In genomic region chr11:108825381-108825780, GRCh38 we compare ENCODE assay signal across 18 cellular contexts.
DNase-seq lines count a peak whose midpoint lies in the region; ATAC-seq, FAIRE-seq and TF ChIP-seq lines count a peak whose summit lies in the region.
"Had no signal": no experiment of that assay in that cellular context is flagged by ENCODE, and none has a peak within 500 bp of the region (broad histone marks: within the 10 kb centered on the region; RNA-seq: fewer than 3 reads in every experiment).

No MANE protein-coding gene starts in this region.

- H3K4me1 Mint-ChIP-seq in osteocyte (ENCODE audit: unreplicated experiment): peaks cover 47% of the 10 kb centered on the region

- TF ChIP-seq CTCF in Panc1 (IDR thresholded peaks at IDR 0.05) (no peak), endothelial cell of umbilical vein (IDR thresholded peaks at IDR 0.05; ENCODE audit: extremely low read depth in 1 of 2, insufficient read depth in 1 of 2, low read depth in 1 of 2, low read length in 2 of 2) (no peak), osteocyte (IDR thresholded peaks at IDR 0.05) (no peak)

- no peak overlapping the region for H3K4me2 ChIP-seq in endothelial cell of umbilical vein (ENCODE audit: insufficient read depth, low read length)

- POLR2A ChIA-PET in Panc1 (lab: Charles Lee) (no interaction called here), endothelial cell of umbilical vein (lab: Charles Lee) (no interaction called here)

- H3K4me3 ChIP-seq in Panc1 (ENCODE audit: low read depth in 2 of 2, low read length in 2 of 2) (no peak overlapping the region), endothelial cell of umbilical vein (replicated peaks in 1 of 3; ENCODE audit: insufficient read depth in 1 of 3, low read depth in 1 of 3, low read length in 3 of 3) (no peak overlapping the region), MG63 (no peak overlapping the region)

- H4K20me1 ChIP-seq in endothelial cell of umbilical vein (replicated peaks; ENCODE audit: control insufficient read depth, extremely low read depth, insufficient read depth, low read length): no peaks in the 10 kb centered on the region

- DNase-seq in GM03348 (ENCODE audit: low spot score) (peak; percentile 12), Panc1 (ENCODE audit: low read depth, low spot score) (no peak), endothelial cell of umbilical vein (ENCODE audit: low read depth, low spot score) (peak; percentile 13), osteocyte (ENCODE audit: extremely low spot score, unreplicated experiment) (no peak), MG63 (no peak), medulla oblongata (ENCODE audit: extremely low spot score) (no peak)
- DNase-seq in stimulated activated CD4-positive, alpha-beta T cell treated with anti-CD3 and anti-CD28 coated beads, Interleukin-1b, Interleukin-23, amount 100 ng/mL, for 48 hours: no peak
- DNase-seq: AML-193, COR-L47, DMS153, GOT3, NCI-H1436, NCI-H2029, NCI-H2171, NCI-H446, OCI-M1, T-cell had no signal

- no peaks in the 10 kb centered on the region for H3K36me3 ChIP-seq in Panc1 (ENCODE audit: control insufficient read depth, insufficient read depth, low read length)
- H3K36me3 ChIP-seq in endothelial cell of umbilical vein (ENCODE audit: control insufficient read depth in 2 of 2, extremely low read depth in 1 of 2, insufficient read depth in 2 of 2, low read length in 2 of 2): no peaks in the 10 kb centered on the region
- H3K36me3 ChIP-seq in MG63: no peaks in the 10 kb centered on the region

- in situ Hi-C loops in Panc1 (cut with HindIII; ENCODE audit: low pct_unique_long_range_greater_than_20kb, low sequenced_read_pairs): no loop called here

- intact Hi-C loops in Panc1 (cut with micrococcal nuclease; ENCODE audit: unreplicated experiment) (no loop called here), endothelial cell of umbilical vein (cut with micrococcal nuclease) (loop anchor here (1.0 kb wide), 1 partner anchor 32 kb away; no protein-coding TSS in a partner anchor)

- no peak overlapping the region for H3K9ac ChIP-seq in endothelial cell of umbilical vein (replicated peaks; ENCODE audit: extremely low read depth, insufficient read depth, low read length)

- CTCF ChIA-PET in Panc1 (lab: Charles Lee) (no interaction called here), endothelial cell of umbilical vein (lab: Charles Lee) (no interaction called here)

- no peaks in the 10 kb centered on the region for H3K9me1 ChIP-seq in endothelial cell of umbilical vein (replicated peaks; ENCODE audit: control insufficient read depth, extremely low read depth, insufficient read depth, low read length)

- dilution Hi-C loops in endothelial cell of umbilical vein (cut with MboI; ENCODE audit: extremely low pct_ligation_motif_present, low sequenced_read_pairs): no loop called here

- FAIRE-seq in endothelial cell of umbilical vein (lab: Jason Lieb, UNC): no peak

- H3K27ac Mint-ChIP-seq in osteocyte (ENCODE audit: unreplicated experiment): peak overlapping the region; percentile 72
- H3K27ac Mint-ChIP-seq: CD14-positive monocyte, T-cell had no signal

- H3K9me3 ChIP-seq in Panc1 (ENCODE audit: control insufficient read depth, insufficient read depth, low read depth, low read length) (no peaks in the 10 kb centered on the region), endothelial cell of umbilical vein (replicated peaks; ENCODE audit: control insufficient read depth, insufficient read depth, low read length) (no peaks in the 10 kb centered on the region), MG63 (no peaks in the 10 kb centered on the region)

- no peak overlapping the region for H3K27ac ChIP-seq in Panc1 (ENCODE audit: low read length)
- H3K27ac ChIP-seq in endothelial cell of umbilical vein (ENCODE audit: insufficient read depth, low read depth, low read length): no peak overlapping the region

- no peak overlapping the region for H2AFZ ChIP-seq in endothelial cell of umbilical vein (ENCODE audit: low read depth, low read length)

- H3K9me3 Mint-ChIP-seq in osteocyte (ENCODE audit: unreplicated experiment): peaks cover 19% of the 10 kb centered on the region

- no peak for ATAC-seq in Panc1
- ATAC-seq: T-cell had no signal

- H3K27me3 ChIP-seq in Panc1 (ENCODE audit: control insufficient read depth, insufficient read depth, low read length): no peaks in the 10 kb centered on the region
- no peaks in the 10 kb centered on the region for H3K27me3 ChIP-seq in endothelial cell of umbilical vein (ENCODE audit: control insufficient read depth in 2 of 2, insufficient read depth in 2 of 2, low read length in 2 of 2)
- no peaks in the 10 kb centered on the region for H3K27me3 ChIP-seq in MG63

- no peaks in the 10 kb centered on the region for H3K27me3 Mint-ChIP-seq in osteocyte (ENCODE audit: unreplicated experiment)
- H3K27me3 Mint-ChIP-seq: T-cell had no signal

- H3K4me1 ChIP-seq in Panc1 (ENCODE audit: control insufficient read depth, insufficient read depth, low read length): no peaks in the 10 kb centered on the region
- H3K4me1 ChIP-seq in endothelial cell of umbilical vein (ENCODE audit: control insufficient read depth, extremely low read depth, insufficient read depth, low read length): peaks cover 9% of the 10 kb centered on the region

- TSS peak; percentile 29 for BruUV-seq in Panc1 (replicated peaks; lab: Mats Ljungman, UMichigan)
- BruUV-seq in endothelial cell of umbilical vein (replicated peaks; lab: Mats Ljungman, UMichigan): no TSS peak

- peaks cover 9% of the 10 kb centered on the region for H3K36me3 Mint-ChIP-seq in osteocyte (ENCODE audit: unreplicated experiment)

- H3K79me2 ChIP-seq in endothelial cell of umbilical vein (ENCODE audit: control insufficient read depth, insufficient read depth, low read length): peaks cover 11% of the 10 kb centered on the region

- H3K4me3 Mint-ChIP-seq in osteocyte (ENCODE audit: unreplicated experiment): no peak overlapping the region
- H3K4me3 Mint-ChIP-seq: CD14-positive monocyte, T-cell had no signal

- no peak for TF ChIP-seq POLR2A in endothelial cell of umbilical vein (IDR thresholded peaks at IDR 0.05; ENCODE audit: low read depth, low read length)

TF ChIP-seq in endothelial cell of umbilical vein, 7 proteins besides CTCF, POLR2A, EP300 and RAD21:
- TF ChIP-seq GATA2 (IDR thresholded peaks at IDR 0.05; ENCODE audit: insufficient read depth, insufficient read length, low read depth, low read length) (no peak), FOS (IDR thresholded peaks at IDR 0.05; ENCODE audit: borderline replicate concordance, insufficient read depth, low read length) (no peak), JUN (IDR thresholded peaks at IDR 0.05; ENCODE audit: borderline replicate concordance, insufficient read depth, insufficient read length, low read depth) (no peak), MYC (IDR thresholded peaks at IDR 0.05; ENCODE audit: low read depth, low read length) (no peak), EZH2 (IDR thresholded peaks at IDR 0.05; ENCODE audit: borderline replicate concordance, low read depth, low read length, severe bottlenecking) (no peak), POLR2AphosphoS5 (IDR thresholded peaks at IDR 0.05; ENCODE audit: insufficient read depth, low read depth, low read length) (no peak), MAX (IDR thresholded peaks at IDR 0.05; ENCODE audit: insufficient read depth, insufficient read length) (no peak)
TF ChIP-seq in endothelial cell of umbilical vein: peak in this region for 0.

Comparison
In these comparisons a context has a peak if more than half of its experiments do, and no peak if none do; other contexts are left out.
1. DNase-seq: peak in GM03348 (single experiment) and endothelial cell of umbilical vein (single experiment); none in Panc1 (single experiment), osteocyte (single experiment), MG63 (single experiment), medulla oblongata (single experiment) and stimulated activated CD4-positive, alpha-beta T cell treated with anti-CD3 and anti-CD28 coated beads, Interleukin-1b, Interleukin-23, amount 100 ng/mL, for 48 hours (single experiment).